Comparison of ENCODE assay signal across 1 cellular context in the genomic region with DNA sequence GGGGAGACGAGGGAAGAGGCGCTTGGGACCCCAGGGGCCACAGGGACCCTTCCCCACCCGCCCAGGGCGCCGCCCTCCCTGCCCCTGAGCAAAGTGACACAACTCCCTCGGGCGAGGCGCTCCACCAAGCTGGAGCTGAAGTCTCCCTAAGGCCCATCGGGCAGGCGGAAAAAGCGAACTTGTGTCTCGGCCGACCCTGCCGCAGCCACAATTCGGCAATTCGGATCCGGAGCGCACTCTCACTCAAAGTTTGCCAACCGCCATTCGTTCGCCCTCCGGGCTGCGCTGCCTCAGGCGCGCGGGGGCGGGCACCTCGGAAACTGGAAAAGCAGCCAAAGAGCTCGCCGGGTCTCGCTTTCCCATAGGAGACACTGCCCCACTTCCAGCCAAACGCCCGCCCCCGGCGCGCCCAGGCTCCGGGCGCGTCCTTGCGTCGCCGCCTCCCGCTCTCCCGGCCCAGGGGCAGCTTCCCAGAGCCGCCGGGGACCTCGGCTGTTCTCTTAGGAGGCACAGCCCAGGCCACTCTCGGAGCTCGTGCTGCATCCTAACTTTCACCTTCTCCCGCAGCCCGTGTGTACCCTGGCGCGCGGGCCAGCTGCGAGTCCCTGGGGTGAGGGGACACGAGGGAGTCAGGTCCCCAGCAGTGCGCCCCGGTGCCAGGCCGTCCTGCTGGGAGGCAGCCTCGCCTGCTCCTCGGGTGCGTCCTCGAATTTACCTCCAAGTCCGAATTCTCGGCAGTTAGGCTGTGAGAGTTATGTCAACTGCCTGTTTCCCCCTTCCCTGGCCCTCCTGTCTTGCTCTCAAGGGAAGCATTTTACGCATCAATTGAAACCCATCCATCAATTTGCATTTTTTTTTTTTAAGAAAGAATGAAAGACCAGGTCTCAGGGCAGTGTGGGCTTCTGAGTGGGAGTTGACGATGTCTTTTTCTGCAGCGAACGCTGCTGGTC.
TF ChIP-seq lines count a peak whose summit lies in the region.

No MANE protein-coding gene starts in this region.

TF ChIP-seq in HEK293, 187 proteins besides CTCF, POLR2A, EP300 and RAD21 (continued from another document):
- TF ChIP-seq, protein P1, sequence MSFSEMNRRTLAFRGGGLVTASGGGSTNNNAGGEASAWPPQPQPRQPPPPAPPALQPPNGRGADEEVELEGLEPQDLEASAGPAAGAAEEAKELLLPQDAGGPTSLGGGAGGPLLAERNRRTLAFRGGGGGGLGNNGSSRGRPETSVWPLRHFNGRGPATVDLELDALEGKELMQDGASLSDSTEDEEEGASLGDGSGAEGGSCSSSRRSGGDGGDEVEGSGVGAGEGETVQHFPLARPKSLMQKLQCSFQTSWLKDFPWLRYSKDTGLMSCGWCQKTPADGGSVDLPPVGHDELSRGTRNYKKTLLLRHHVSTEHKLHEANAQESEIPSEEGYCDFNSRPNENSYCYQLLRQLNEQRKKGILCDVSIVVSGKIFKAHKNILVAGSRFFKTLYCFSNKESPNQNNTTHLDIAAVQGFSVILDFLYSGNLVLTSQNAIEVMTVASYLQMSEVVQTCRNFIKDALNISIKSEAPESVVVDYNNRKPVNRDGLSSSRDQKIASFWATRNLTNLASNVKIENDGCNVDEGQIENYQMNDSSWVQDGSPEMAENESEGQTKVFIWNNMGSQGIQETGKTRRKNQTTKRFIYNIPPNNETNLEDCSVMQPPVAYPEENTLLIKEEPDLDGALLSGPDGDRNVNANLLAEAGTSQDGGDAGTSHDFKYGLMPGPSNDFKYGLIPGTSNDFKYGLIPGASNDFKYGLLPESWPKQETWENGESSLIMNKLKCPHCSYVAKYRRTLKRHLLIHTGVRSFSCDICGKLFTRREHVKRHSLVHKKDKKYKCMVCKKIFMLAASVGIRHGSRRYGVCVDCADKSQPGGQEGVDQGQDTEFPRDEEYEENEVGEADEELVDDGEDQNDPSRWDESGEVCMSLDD (tag by site-specific recombination; IDR thresholded peaks at IDR 0.05), result 0 out of 2 replicates have a peak, but pooled peaks have one; percentile 23
- TF ChIP-seq ZNF660 (tag by site-specific recombination; IDR thresholded peaks at IDR 0.05) (no peak), ZNF341 (tag by site-specific recombination; IDR thresholded peaks at IDR 0.05; ENCODE audit: low read depth) (peak; percentile 98), KLF1 (tag by site-specific recombination; IDR thresholded peaks at IDR 0.05) (peak; percentile 54), ZIC2 (tag by site-specific recombination; IDR thresholded peaks at IDR 0.05) (peak; percentile 93), BCL11A (tag by site-specific recombination; IDR thresholded peaks at IDR 0.05; ENCODE audit: low read depth) (no peak), ZNF114 (tag by site-specific recombination; IDR thresholded peaks at IDR 0.05) (no peak), ZNF585B (tag by site-specific recombination; IDR thresholded peaks at IDR 0.05) (no peak), ZBTB17 (tag by site-specific recombination; IDR thresholded peaks at IDR 0.05) (peak; percentile 41), KLF9 (tag by site-specific recombination; IDR thresholded peaks at IDR 0.05; ENCODE audit: low read depth) (peak; percentile 43), KLF8 (tag by site-specific recombination; IDR thresholded peaks at IDR 0.05) (peak; percentile 45; the same call in 1 of the 2 replicates), ZSCAN30 (tag by site-specific recombination; IDR thresholded peaks at IDR 0.05) (peak; percentile 55; the same call in 1 of the 2 replicates), GLIS2 (tag by site-specific recombination; IDR thresholded peaks at IDR 0.05) (peak; percentile 96), ZNF623 (tag by site-specific recombination; IDR thresholded peaks at IDR 0.05) (no peak), ZBTB48 (tag by site-specific recombination; IDR thresholded peaks at IDR 0.05) (peak; percentile 75), GLIS1 (tag by site-specific recombination; IDR thresholded peaks at IDR 0.05) (peak; percentile 93), ZNF423 (tag by site-specific recombination; IDR thresholded peaks at IDR 0.05) (peak; percentile 71; the same call in 1 of the 2 replicates)
- TF ChIP-seq, protein P2, sequence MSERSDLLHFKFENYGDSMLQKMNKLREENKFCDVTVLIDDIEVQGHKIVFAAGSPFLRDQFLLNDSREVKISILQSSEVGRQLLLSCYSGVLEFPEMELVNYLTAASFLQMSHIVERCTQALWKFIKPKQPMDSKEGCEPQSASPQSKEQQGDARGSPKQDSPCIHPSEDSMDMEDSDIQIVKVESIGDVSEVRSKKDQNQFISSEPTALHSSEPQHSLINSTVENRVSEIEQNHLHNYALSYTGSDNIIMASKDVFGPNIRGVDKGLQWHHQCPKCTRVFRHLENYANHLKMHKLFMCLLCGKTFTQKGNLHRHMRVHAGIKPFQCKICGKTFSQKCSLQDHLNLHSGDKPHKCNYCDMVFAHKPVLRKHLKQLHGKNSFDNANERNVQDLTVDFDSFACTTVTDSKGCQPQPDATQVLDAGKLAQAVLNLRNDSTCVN (tag by site-specific recombination; optimal IDR thresholded peaks at IDR 0.05), result peak; percentile 83
- TF ChIP-seq, protein P3, sequence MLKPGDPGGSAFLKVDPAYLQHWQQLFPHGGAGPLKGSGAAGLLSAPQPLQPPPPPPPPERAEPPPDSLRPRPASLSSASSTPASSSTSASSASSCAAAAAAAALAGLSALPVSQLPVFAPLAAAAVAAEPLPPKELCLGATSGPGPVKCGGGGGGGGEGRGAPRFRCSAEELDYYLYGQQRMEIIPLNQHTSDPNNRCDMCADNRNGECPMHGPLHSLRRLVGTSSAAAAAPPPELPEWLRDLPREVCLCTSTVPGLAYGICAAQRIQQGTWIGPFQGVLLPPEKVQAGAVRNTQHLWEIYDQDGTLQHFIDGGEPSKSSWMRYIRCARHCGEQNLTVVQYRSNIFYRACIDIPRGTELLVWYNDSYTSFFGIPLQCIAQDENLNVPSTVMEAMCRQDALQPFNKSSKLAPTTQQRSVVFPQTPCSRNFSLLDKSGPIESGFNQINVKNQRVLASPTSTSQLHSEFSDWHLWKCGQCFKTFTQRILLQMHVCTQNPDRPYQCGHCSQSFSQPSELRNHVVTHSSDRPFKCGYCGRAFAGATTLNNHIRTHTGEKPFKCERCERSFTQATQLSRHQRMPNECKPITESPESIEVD (tag by site-specific recombination; IDR thresholded peaks at IDR 0.05), result no peak
- TF ChIP-seq, protein P4, sequence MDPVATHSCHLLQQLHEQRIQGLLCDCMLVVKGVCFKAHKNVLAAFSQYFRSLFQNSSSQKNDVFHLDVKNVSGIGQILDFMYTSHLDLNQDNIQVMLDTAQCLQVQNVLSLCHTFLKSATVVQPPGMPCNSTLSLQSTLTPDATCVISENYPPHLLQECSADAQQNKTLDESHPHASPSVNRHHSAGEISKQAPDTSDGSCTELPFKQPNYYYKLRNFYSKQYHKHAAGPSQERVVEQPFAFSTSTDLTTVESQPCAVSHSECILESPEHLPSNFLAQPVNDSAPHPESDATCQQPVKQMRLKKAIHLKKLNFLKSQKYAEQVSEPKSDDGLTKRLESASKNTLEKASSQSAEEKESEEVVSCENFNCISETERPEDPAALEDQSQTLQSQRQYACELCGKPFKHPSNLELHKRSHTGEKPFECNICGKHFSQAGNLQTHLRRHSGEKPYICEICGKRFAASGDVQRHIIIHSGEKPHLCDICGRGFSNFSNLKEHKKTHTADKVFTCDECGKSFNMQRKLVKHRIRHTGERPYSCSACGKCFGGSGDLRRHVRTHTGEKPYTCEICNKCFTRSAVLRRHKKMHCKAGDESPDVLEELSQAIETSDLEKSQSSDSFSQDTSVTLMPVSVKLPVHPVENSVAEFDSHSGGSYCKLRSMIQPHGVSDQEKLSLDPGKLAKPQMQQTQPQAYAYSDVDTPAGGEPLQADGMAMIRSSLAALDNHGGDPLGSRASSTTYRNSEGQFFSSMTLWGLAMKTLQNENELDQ (tag by site-specific recombination; IDR thresholded peaks at IDR 0.05; ENCODE audit: low read depth), result no peak
- TF ChIP-seq, protein P5, sequence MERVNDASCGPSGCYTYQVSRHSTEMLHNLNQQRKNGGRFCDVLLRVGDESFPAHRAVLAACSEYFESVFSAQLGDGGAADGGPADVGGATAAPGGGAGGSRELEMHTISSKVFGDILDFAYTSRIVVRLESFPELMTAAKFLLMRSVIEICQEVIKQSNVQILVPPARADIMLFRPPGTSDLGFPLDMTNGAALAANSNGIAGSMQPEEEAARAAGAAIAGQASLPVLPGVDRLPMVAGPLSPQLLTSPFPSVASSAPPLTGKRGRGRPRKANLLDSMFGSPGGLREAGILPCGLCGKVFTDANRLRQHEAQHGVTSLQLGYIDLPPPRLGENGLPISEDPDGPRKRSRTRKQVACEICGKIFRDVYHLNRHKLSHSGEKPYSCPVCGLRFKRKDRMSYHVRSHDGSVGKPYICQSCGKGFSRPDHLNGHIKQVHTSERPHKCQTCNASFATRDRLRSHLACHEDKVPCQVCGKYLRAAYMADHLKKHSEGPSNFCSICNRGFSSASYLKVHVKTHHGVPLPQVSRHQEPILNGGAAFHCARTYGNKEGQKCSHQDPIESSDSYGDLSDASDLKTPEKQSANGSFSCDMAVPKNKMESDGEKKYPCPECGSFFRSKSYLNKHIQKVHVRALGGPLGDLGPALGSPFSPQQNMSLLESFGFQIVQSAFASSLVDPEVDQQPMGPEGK (tag by site-specific recombination; IDR thresholded peaks at IDR 0.05), result peak; percentile 23; the same call in 1 of the 2 replicates
